1 cellular context compared by ENCODE assay signal in the genomic region with DNA sequence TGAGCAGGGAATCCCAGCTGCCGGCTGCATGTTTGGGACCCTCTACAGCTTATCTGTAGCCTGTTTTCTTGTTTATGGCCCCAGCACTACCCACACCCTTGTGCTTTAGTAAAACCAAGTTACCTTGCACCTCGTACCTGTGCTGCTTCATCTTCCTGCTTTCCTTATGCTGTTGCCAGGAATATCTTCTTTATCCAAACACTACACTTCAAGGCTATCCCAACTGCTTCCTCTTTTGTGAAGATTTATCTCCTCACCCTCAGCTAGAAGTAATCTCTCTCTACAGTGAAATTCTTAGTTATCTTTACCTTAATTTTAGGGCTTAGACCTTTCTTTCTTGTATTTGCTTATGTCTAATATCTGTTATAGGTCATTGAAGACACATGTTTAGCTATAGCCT.
TF ChIP-seq lines count a peak whose summit lies in the region.

No MANE protein-coding gene starts in this region.

TF ChIP-seq in K562, 482 proteins besides CTCF, POLR2A, EP300 and RAD21 (continued from another document and continues in another):
- TF ChIP-seq FOXJ2 (tag; IDR thresholded peaks at IDR 0.05) (no peak), SRSF3 (IDR thresholded peaks at IDR 0.05; ENCODE audit: insufficient read depth, low read length) (no peak), SPI1 (IDR thresholded peaks at IDR 0.05; ENCODE audit: borderline replicate concordance, low read depth, low read length) (no peak), ZNF274 (IDR thresholded peaks at IDR 0.05; ENCODE audit: borderline replicate concordance, low read depth, low read length) (no peak), SMARCA4 (IDR thresholded peaks at IDR 0.05) (peak; percentile 61), NFYB (IDR thresholded peaks at IDR 0.05; ENCODE audit: extremely low read depth, insufficient read length) (no peak), ZNF146 (CRISPR knock-in tag; IDR thresholded peaks at IDR 0.05; ENCODE audit: unreplicated experiment) (no peak), ELF1 (tag; IDR thresholded peaks at IDR 0.05) (no peak), GTF2E2 (tag; IDR thresholded peaks at IDR 0.05) (no peak), SMARCE1 (IDR thresholded peaks at IDR 0.05) (peak; percentile 53), POLR2B (IDR thresholded peaks at IDR 0.05; ENCODE audit: low read depth, partially characterized antibody) (no peak), LEF1 (IDR thresholded peaks at IDR 0.05) (no peak), ZNF318 (IDR thresholded peaks at IDR 0.05; ENCODE audit: borderline replicate concordance in 1 of 2, low read depth in 1 of 2) (no peak), ZNF280B (CRISPR knock-in tag; IDR thresholded peaks at IDR 0.05) (no peak), TCF3 (CRISPR knock-in tag; IDR thresholded peaks at IDR 0.05) (peak; percentile 30; the same call in 1 of the 2 replicates), MEIS2 (IDR thresholded peaks at IDR 0.05; ENCODE audit: partially characterized antibody) (peak; percentile 71), HOMEZ (CRISPR knock-in tag; IDR thresholded peaks at IDR 0.05) (no peak), CEBPB (tag; IDR thresholded peaks at IDR 0.05) (no peak), CHCHD3 (CRISPR knock-in tag; IDR thresholded peaks at IDR 0.05) (no peak), MTA2 (IDR thresholded peaks at IDR 0.05; ENCODE audit: low read depth) (0 out of 2 replicates have a peak, but pooled peaks have one; percentile 4), CBFA2T3 (IDR thresholded peaks at IDR 0.05) (peak; percentile 48; the same call in 1 of the 2 replicates), ARHGAP35 (IDR thresholded peaks at IDR 0.05; ENCODE audit: partially characterized antibody) (no peak), ZNF174 (CRISPR knock-in tag; IDR thresholded peaks at IDR 0.05) (no peak), DPF2 (IDR thresholded peaks at IDR 0.05) (peak; percentile 26; the same call in 1 of the 2 replicates), SRSF7 (optimal IDR thresholded peaks at IDR 0.05; ENCODE audit: low read depth, low read length) (no peak), POLR2G (IDR thresholded peaks at IDR 0.05; ENCODE audit: low read depth, low read length) (no peak), SNIP1 (IDR thresholded peaks at IDR 0.05; ENCODE audit: low read depth) (no peak), ZNF253 (CRISPR knock-in tag; conservative IDR thresholded peaks at IDR 0.05) (no peak), SOX6 (IDR thresholded peaks at IDR 0.05) (peak; percentile 16; the same call in 1 of the 2 replicates), ELF2 (CRISPR knock-in tag; IDR thresholded peaks at IDR 0.05) (no peak), RBM34 (IDR thresholded peaks at IDR 0.05; ENCODE audit: borderline replicate concordance, insufficient read depth, low read length) (no peak), ARID1B (IDR thresholded peaks at IDR 0.05) (peak; percentile 64), CBX3 (IDR thresholded peaks at IDR 0.05; ENCODE audit: borderline replicate concordance in 1 of 2, low read length in 2 of 2) (no peak), NFXL1 (CRISPR knock-in tag; IDR thresholded peaks at IDR 0.05) (no peak), PKNOX1 (IDR thresholded peaks at IDR 0.05) (peak; percentile 27; the same call in 1 of the 2 replicates), CCNT2 (IDR thresholded peaks at IDR 0.05; ENCODE audit: borderline replicate concordance, extremely low read depth, insufficient read length, low read depth, low read length) (no peak), ZBTB17 (CRISPR knock-in tag; IDR thresholded peaks at IDR 0.05) (no peak), THRB (CRISPR knock-in tag; conservative IDR thresholded peaks at IDR 0.05) (no peak), HNRNPUL1 (IDR thresholded peaks at IDR 0.05; ENCODE audit: low read length) (no peak), ZNF324 (CRISPR knock-in tag; IDR thresholded peaks at IDR 0.05) (no peak), ZNF134 (CRISPR knock-in tag; conservative IDR thresholded peaks at IDR 0.05) (no peak), TEAD1 (CRISPR knock-in tag; IDR thresholded peaks at IDR 0.05) (no peak), RFX5 (IDR thresholded peaks at IDR 0.05; ENCODE audit: low read depth, low read length) (no peak), TOE1 (IDR thresholded peaks at IDR 0.05; ENCODE audit: borderline replicate concordance) (no peak), TOE1 (CRISPR knock-in tag; IDR thresholded peaks at IDR 0.05; ENCODE audit: borderline replicate concordance, low read depth) (no peak)
- TF ChIP-seq, protein P1, sequence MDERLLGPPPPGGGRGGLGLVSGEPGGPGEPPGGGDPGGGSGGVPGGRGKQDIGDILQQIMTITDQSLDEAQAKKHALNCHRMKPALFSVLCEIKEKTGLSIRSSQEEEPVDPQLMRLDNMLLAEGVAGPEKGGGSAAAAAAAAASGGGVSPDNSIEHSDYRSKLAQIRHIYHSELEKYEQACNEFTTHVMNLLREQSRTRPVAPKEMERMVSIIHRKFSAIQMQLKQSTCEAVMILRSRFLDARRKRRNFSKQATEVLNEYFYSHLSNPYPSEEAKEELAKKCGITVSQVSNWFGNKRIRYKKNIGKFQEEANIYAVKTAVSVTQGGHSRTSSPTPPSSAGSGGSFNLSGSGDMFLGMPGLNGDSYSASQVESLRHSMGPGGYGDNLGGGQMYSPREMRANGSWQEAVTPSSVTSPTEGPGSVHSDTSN (CRISPR knock-in tag; IDR thresholded peaks at IDR 0.05; ENCODE audit: low read depth): no peak
- TF ChIP-seq, protein P1 (tag; conservative IDR thresholded peaks at IDR 0.05; ENCODE audit: low read depth): peak; percentile 49; the same call in 1 of the 2 replicates
- TF ChIP-seq, protein P2, sequence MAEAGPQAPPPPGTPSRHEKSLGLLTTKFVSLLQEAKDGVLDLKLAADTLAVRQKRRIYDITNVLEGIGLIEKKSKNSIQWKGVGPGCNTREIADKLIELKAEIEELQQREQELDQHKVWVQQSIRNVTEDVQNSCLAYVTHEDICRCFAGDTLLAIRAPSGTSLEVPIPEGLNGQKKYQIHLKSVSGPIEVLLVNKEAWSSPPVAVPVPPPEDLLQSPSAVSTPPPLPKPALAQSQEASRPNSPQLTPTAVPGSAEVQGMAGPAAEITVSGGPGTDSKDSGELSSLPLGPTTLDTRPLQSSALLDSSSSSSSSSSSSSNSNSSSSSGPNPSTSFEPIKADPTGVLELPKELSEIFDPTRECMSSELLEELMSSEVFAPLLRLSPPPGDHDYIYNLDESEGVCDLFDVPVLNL (CRISPR knock-in tag; IDR thresholded peaks at IDR 0.05; ENCODE audit: low read depth): no peak
- TF ChIP-seq, protein P3, sequence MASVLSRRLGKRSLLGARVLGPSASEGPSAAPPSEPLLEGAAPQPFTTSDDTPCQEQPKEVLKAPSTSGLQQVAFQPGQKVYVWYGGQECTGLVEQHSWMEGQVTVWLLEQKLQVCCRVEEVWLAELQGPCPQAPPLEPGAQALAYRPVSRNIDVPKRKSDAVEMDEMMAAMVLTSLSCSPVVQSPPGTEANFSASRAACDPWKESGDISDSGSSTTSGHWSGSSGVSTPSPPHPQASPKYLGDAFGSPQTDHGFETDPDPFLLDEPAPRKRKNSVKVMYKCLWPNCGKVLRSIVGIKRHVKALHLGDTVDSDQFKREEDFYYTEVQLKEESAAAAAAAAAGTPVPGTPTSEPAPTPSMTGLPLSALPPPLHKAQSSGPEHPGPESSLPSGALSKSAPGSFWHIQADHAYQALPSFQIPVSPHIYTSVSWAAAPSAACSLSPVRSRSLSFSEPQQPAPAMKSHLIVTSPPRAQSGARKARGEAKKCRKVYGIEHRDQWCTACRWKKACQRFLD (CRISPR knock-in tag; IDR thresholded peaks at IDR 0.05): no peak
